In genomic region chr6:121823437-121823851, GRCh38 we compare ENCODE assay signal across 13 cellular contexts.
DNase-seq lines count a peak whose midpoint lies in the region; ATAC-seq lines count a peak whose summit lies in the region.
"Had no signal": no experiment of that assay in that cellular context is flagged by ENCODE, and none has a peak within 500 bp of the region (broad histone marks: within the 10 kb centered on the region; RNA-seq: fewer than 3 reads in every experiment).

No MANE protein-coding gene starts in this region.

- ATAC-seq in GM18873 (IDR thresholded peaks at IDR 0.05; ENCODE audit: low FRiP score, unreplicated experiment) (no peak), GM21737 (IDR thresholded peaks at IDR 0.05; ENCODE audit: unreplicated experiment) (no peak)
- ATAC-seq: stimulated activated naive B cell treated with anti-CD40 and anti-IgM and Interleukin-4, amounts not matched to agents 10 μg/mL and 1 μg/mL and 100 μg/mL, for 72 hours had no signal

- H3K27ac ChIP-seq in iPS DF 6.9 (ENCODE audit: low read length) (no peak overlapping the region), substantia nigra (ENCODE audit: low read depth, low read length, poor library complexity, severe bottlenecking) (no peak overlapping the region)
- H3K27ac ChIP-seq: 22Rv1 had no signal

- DNase-seq in DMS53 (lab: John Stamatoyannopoulos, UW), result peak; percentile 5
- no peak for DNase-seq in DMS53 treated with DMSO at 0.1 percent for 48 hours (lab: John Stamatoyannopoulos, UW; ENCODE audit: unreplicated experiment)
- DNase-seq in amniotic epithelial cell (ENCODE audit: low read depth), result peak; percentile 78
- DNase-seq in iPS DF 6.9 (ENCODE audit: low read depth, low spot score), result peak; percentile 48
- DNase-seq in SIG-M5 (lab: John Stamatoyannopoulos, UW), result no peak
- DNase-seq in substantia nigra (lab: John Stamatoyannopoulos, UW), result no peak
- DNase-seq: NCI-H2029 treated with DMSO at 0.1 percent for 48 hours; stimulated activated CD4-positive, alpha-beta T cell treated with anti-CD3 and anti-CD28 coated beads, Interleukin-2, amount 100 ng/mL, for 24 hours; stimulated activated naive B cell treated with anti-CD40 and anti-IgM and Interleukin-4, amounts not matched to agents 10 μg/mL and 1 μg/mL and 100 μg/mL, for 72 hours; T1000 had no signal

- H3K4me3 ChIP-seq in iPS DF 6.9 (ENCODE audit: low read length), result no peak overlapping the region

- H3K36me3 ChIP-seq in iPS DF 6.9 (ENCODE audit: control insufficient read depth, insufficient read depth, low read length), result no peaks in the 10 kb centered on the region

- 0 out of 2 replicates have a peak, but pooled peaks cover 2% of the 10 kb centered on the region for H3K4me1 ChIP-seq in iPS DF 6.9 (ENCODE audit: control insufficient read depth, insufficient read depth, low read length)

- no peaks in the 10 kb centered on the region for H3K27me3 ChIP-seq in iPS DF 6.9 (ENCODE audit: control insufficient read depth, insufficient read depth, low read length)

- no peaks in the 10 kb centered on the region; the same call in 1 of the 2 replicates for H3K9me3 ChIP-seq in iPS DF 6.9 (ENCODE audit: control insufficient read depth, insufficient read depth, low read length)

- WGBS in iPS DF 6.9 (ENCODE audit: insufficient coverage, insufficient read length), result no CpG with 5 or more reads among the region's 1 CpG

Comparison
In these comparisons a context has a peak if more than half of its experiments do, and no peak if none do; other contexts are left out.
1. DNase-seq: peak in DMS53 (single experiment), amniotic epithelial cell (single experiment) and iPS DF 6.9 (single experiment); none in DMS53 treated with DMSO at 0.1 percent for 48 hours (single experiment), SIG-M5 (single experiment) and substantia nigra (0 of 49).